In genomic region chr13:76697277-76697676, GRCh38 we compare ENCODE assay signal across 14 cellular contexts.
DNase-seq lines count a peak whose midpoint lies in the region; ATAC-seq, FAIRE-seq and TF ChIP-seq lines count a peak whose summit lies in the region.
"Had no signal": no experiment of that assay in that cellular context is flagged by ENCODE, and none has a peak within 500 bp of the region (broad histone marks: within the 10 kb centered on the region; RNA-seq: fewer than 3 reads in every experiment).

No MANE protein-coding gene starts in this region.

- no peak for TF ChIP-seq EP300 in HepG2 (IDR thresholded peaks at IDR 0.05; ENCODE audit: low read depth in 2 of 2, low read length in 2 of 2)
- TF ChIP-seq EP300 in HepG2 (CRISPR knock-in tag; IDR thresholded peaks at IDR 0.05; ENCODE audit: borderline replicate concordance) = no peak

- H3K9ac ChIP-seq in HepG2 (ENCODE audit: insufficient read depth, low read depth, low read length) = no peak overlapping the region
- H3K9ac ChIP-seq: BLaER1 had no signal

- TF ChIP-seq RAD21 in HepG2 (CRISPR knock-in tag; IDR thresholded peaks at IDR 0.05) = no peak

- H3K9me3 ChIP-seq in right lobe of liver (no peaks in the 10 kb centered on the region), HepG2 (ENCODE audit: low read length) (no peaks in the 10 kb centered on the region)
- H3K9me3 ChIP-seq: BLaER1 had no signal

- no peak for FAIRE-seq in HepG2 (lab: Jason Lieb, UNC)

- H3K27ac Mint-ChIP-seq in mesothelial cell of epicardium = no peak overlapping the region
- H3K27ac Mint-ChIP-seq: CD8-positive, alpha-beta memory T cell had no signal

- H3K27me3 ChIP-seq in right lobe of liver (no peaks in the 10 kb centered on the region), HepG2 (ENCODE audit: control insufficient read depth in 1 of 2, insufficient read depth in 2 of 2, low read length in 2 of 2) (peaks cover 0 to 4% of the 10 kb centered on the region in 2 experiments; a peak in 1 of 5 replicates)
- H3K27me3 ChIP-seq: BLaER1 had no signal

- H4K20me1 ChIP-seq in HepG2 (ENCODE audit: insufficient read depth, low read length) = no peaks in the 10 kb centered on the region
- H4K20me1 ChIP-seq: BLaER1 had no signal

- DNase-seq in right lobe of liver (no peak), HepG2 (ENCODE audit: low spot score) (no peak), kidney tubule cell (ENCODE audit: low spot score) (peak; percentile 9), renal cortical epithelial cell (ENCODE audit: low read depth) (peak; percentile 20), mesothelial cell of epicardium (ENCODE audit: low spot score in 2 of 2, unreplicated experiment in 2 of 2) (no peak), germinal center (ENCODE audit: low spot score) (no peak)
- DNase-seq: 8988T; AML-193; CD8-positive, alpha-beta memory T cell; DMS53; HCEC 1CT; HFFc6 had no signal

- no peak overlapping the region for H3K4me3 Mint-ChIP-seq in mesothelial cell of epicardium
- H3K4me3 Mint-ChIP-seq: CD8-positive, alpha-beta memory T cell; HFFc6 had no signal

- CTCF ChIA-PET in HepG2 (lab: Yijun Ruan, JAX; ENCODE audit: low intra/inter-chr PET ratio, low total read pairs) = no interaction called here

- TF ChIP-seq CTCF in right lobe of liver (IDR thresholded peaks at IDR 0.05) (no peak), HepG2 (CRISPR knock-in tag; IDR thresholded peaks at IDR 0.05) (no peak), mesothelial cell of epicardium (IDR thresholded peaks at IDR 0.05; ENCODE audit: unreplicated experiment) (no peak)

- POLR2A ChIA-PET in HepG2 (lab: Yijun Ruan, JAX) = no interaction called here

- H3K79me2 ChIP-seq in HepG2 (ENCODE audit: insufficient read depth, low read length) = no peaks in the 10 kb centered on the region

- H3K4me2 ChIP-seq in HepG2 (ENCODE audit: low read depth, low read length) = no peak overlapping the region
- H3K4me2 ChIP-seq: BLaER1 had no signal

- H3K9me3 Mint-ChIP-seq in mesothelial cell of epicardium = peaks cover 14% of the 10 kb centered on the region
- H3K9me3 Mint-ChIP-seq: HFFc6 had no signal

- peaks cover 0 to 5% (median 0%) of the 10 kb centered on the region in 4 donors for H3K4me1 ChIP-seq in right lobe of liver
- peaks cover 12% of the 10 kb centered on the region for H3K4me1 ChIP-seq in HepG2 (ENCODE audit: insufficient read depth, low read length)
- H3K4me1 ChIP-seq: BLaER1 had no signal

- peaks cover 4% of the 10 kb centered on the region for H3K4me1 Mint-ChIP-seq in mesothelial cell of epicardium
- H3K4me1 Mint-ChIP-seq: CD8-positive, alpha-beta memory T cell had no signal

- H3K36me3 Mint-ChIP-seq in mesothelial cell of epicardium = no peaks in the 10 kb centered on the region
- H3K36me3 Mint-ChIP-seq: CD8-positive, alpha-beta memory T cell had no signal

- no peaks in the 10 kb centered on the region for H3K27me3 Mint-ChIP-seq in mesothelial cell of epicardium (ENCODE audit: low read depth)

- H3K4me3 ChIP-seq in right lobe of liver = no peak overlapping the region
- H3K4me3 ChIP-seq in HepG2 (replicated peaks in 1 of 3; ENCODE audit: insufficient read depth in 1 of 3, low read depth in 2 of 3, low read length in 3 of 3) = no peak overlapping the region
- H3K4me3 ChIP-seq: BLaER1 had no signal

- no peak overlapping the region for H2AFZ ChIP-seq in HepG2 (ENCODE audit: low read length)

- in situ Hi-C loops in HepG2 (cut with HindIII; ENCODE audit: extremely low pct_ligation_motif_present, low pct_unique_long_range_greater_than_20kb) = no loop called here

- H3K27ac ChIP-seq in right lobe of liver (no peak overlapping the region), HepG2 (ENCODE audit: extremely low read length, insufficient read depth, low read length) (no peak overlapping the region)
- H3K27ac ChIP-seq: BLaER1 had no signal

- 9% methylated on average over 2 of the region's 2 CpGs for WGBS in right lobe of liver (ENCODE audit: insufficient coverage, low coverage, low lambda C conversion rate, missing lambda C conversion rate)
- 3% methylated on average over 2 of the region's 2 CpGs for WGBS in HepG2 (ENCODE audit: low lambda C conversion rate)

- no TSS peak for BruUV-seq in HepG2 (replicated peaks; lab: Mats Ljungman, UMichigan)

- no peak for TF ChIP-seq POLR2A in right lobe of liver (IDR thresholded peaks at IDR 0.05)
- no peak for TF ChIP-seq POLR2A in HepG2 (IDR thresholded peaks at IDR 0.05; ENCODE audit: insufficient read depth in 1 of 2, low read depth in 2 of 2, low read length in 2 of 2)

- intact Hi-C loops in right lobe of liver (cut with DNase I) (no loop called here), HepG2 (cut with micrococcal nuclease; ENCODE audit: unreplicated experiment) (no loop called here)

- no peaks in the 10 kb centered on the region for H3K36me3 ChIP-seq in right lobe of liver
- H3K36me3 ChIP-seq in HepG2 (replicated peaks in 1 of 2; ENCODE audit: control insufficient read depth in 1 of 2, insufficient read depth in 2 of 2, low read length in 2 of 2) = no peaks in the 10 kb centered on the region
- H3K36me3 ChIP-seq: BLaER1 had no signal

- ATAC-seq in right lobe of liver (peak in 3 of 4 donors; percentile 39 to 72 (median 43)), HepG2 (no peak), GM19467 (IDR thresholded peaks at IDR 0.05; ENCODE audit: unreplicated experiment) (no peak)

TF ChIP-seq in HepG2, 621 proteins besides CTCF, POLR2A, EP300 and RAD21:
- TF ChIP-seq MAFK (conservative IDR thresholded peaks at IDR 0.05 in 1 of 2, IDR thresholded peaks at IDR 0.05 in 1 of 2; ENCODE audit: low read length in 2 of 2) = 0 out of 4 replicates have a peak, but pooled peaks of 1 of the 2 experiments have one; percentile 1
- TF ChIP-seq ZNF101 (CRISPR knock-in tag; IDR thresholded peaks at IDR 0.05; ENCODE audit: borderline replicate concordance, low read depth) = no peak
TF ChIP-seq in HepG2: peak in this region for 1.

Comparison
In these comparisons a context has a peak if more than half of its experiments do, and no peak if none do; other contexts are left out.
1. ATAC-seq: peak in right lobe of liver (3 of 4); none in HepG2 (single experiment) and GM19467 (single experiment).
2. DNase-seq: peak in kidney tubule cell (single experiment) and renal cortical epithelial cell (single experiment); none in right lobe of liver (0 of 3), HepG2 (single experiment), mesothelial cell of epicardium (0 of 2) and germinal center (single experiment).